7 cellular contexts compared by ENCODE assay signal in the genomic region with DNA sequence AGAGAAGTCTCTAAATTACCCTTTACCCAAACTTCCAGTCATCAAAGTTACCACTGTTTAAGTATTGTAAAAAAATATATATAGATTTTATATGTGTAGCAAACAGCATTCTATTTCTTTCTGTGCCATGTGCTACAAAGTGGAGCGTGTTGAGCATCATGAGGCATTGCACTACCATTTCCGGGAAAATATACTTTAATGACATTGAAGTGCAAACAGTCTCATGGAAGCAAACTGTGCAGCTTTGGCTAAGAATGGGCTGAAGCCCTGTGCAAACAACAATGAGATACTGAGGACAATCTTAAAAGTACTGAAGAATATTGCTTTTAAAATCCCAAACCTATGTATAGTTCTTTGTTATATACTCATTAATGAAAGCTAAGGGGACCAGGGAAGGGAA.
"Had no signal": no experiment of that assay in that cellular context is flagged by ENCODE, and none has a peak within 500 bp of the region (broad histone marks: within the 10 kb centered on the region; RNA-seq: fewer than 3 reads in every experiment).

No MANE protein-coding gene starts in this region.

- H3K27ac ChIP-seq: GM23248 had no signal

- DNase-seq: GM23248, GOT3, H7, HFFc6, IMR-90 had no signal

- H3K4me1 ChIP-seq: HAP-1 had no signal

- H3K36me3 ChIP-seq: HAP-1 had no signal

- ATAC-seq: HCT116 had no signal

- H3K9me3 ChIP-seq: HAP-1 had no signal

- H3K4me3 ChIP-seq: GM23248, HAP-1 had no signal
